ENCODE assay signal across 9 cellular contexts in genomic region chr12:33605776-33606175, GRCh38.
A peak's percentile ranks its signal among the peaks of the same experiment; 100 is the strongest.
DNase-seq lines count a peak whose midpoint lies in the region; ATAC-seq and TF ChIP-seq lines count a peak whose summit lies in the region.
"Had no signal": no experiment of that assay in that cellular context is flagged by ENCODE, and none has a peak within 500 bp of the region (broad histone marks: within the 10 kb centered on the region; RNA-seq: fewer than 3 reads in every experiment).

No MANE protein-coding gene starts in this region.

- intact Hi-C loops in mucosa of descending colon (cut with DNase I, micrococcal nuclease) (no loop called here), spleen (cut with DNase I; ENCODE audit: low total_unique reads) (no loop called here)
- intact Hi-C loops in activated CD4-positive, alpha-beta T cell treated with anti-CD3 and anti-CD28 coated beads, Interleukin-2, amount 10 ng/mL, durations not matched to agents 24 days and 14 days (cut with micrococcal nuclease), result no loop called here

- H3K27ac Mint-ChIP-seq in WTC11, result no peak overlapping the region
- H3K27ac Mint-ChIP-seq in activated CD4-positive, alpha-beta T cell treated with anti-CD3 and anti-CD28 coated beads, Interleukin-2, amount 10 ng/mL, durations not matched to agents 24 days and 14 days, result no peak overlapping the region

- H3K4me2 ChIP-seq in MM.1S (ENCODE audit: low read depth, low read length), result no peak overlapping the region

- no peak overlapping the region for H3K9ac ChIP-seq in MM.1S (ENCODE audit: low read length)

- H3K27me3 ChIP-seq in MM.1S (replicated peaks; ENCODE audit: insufficient read depth, low read length) (no peaks in the 10 kb centered on the region), spleen (replicated peaks in 1 of 7) (no peaks in the 10 kb centered on the region)

- POLR2A ChIA-PET in WTC11 (lab: Charles Lee), result no interaction called here

- CTCF ChIA-PET in WTC11 (lab: Charles Lee), result interaction anchor here (0.9 to 1.2 kb wide), 3 partner anchors 9 to 123 kb away, joined by 3 to 5 read pairs (median 3); no protein-coding TSS in a partner anchor

- no peaks in the 10 kb centered on the region for H3K27me3 Mint-ChIP-seq in WTC11 (ENCODE audit: low read depth)
- no peaks in the 10 kb centered on the region for H3K27me3 Mint-ChIP-seq in activated CD4-positive, alpha-beta T cell treated with anti-CD3 and anti-CD28 coated beads, Interleukin-2, amount 10 ng/mL, durations not matched to agents 24 days and 14 days

- TF ChIP-seq CTCF in MM.1S (IDR thresholded peaks at IDR 0.05; ENCODE audit: low read length) (peak; percentile 27), WTC11 (IDR thresholded peaks at IDR 0.05) (peak; percentile 26; the same call in 1 of the 2 replicates), mucosa of descending colon (IDR thresholded peaks at IDR 0.05) (no peak), spleen (IDR thresholded peaks at IDR 0.05 in 8 of 11, conservative IDR thresholded peaks at IDR 0.05 in 3 of 11) (peak in 1 of 11 experiments; percentile 9)

- ATAC-seq in GM18867 (IDR thresholded peaks at IDR 0.05; ENCODE audit: unreplicated experiment) (peak; percentile 47), WTC11 (peak; percentile 72), mucosa of descending colon (peak; percentile 66), HG03457 (IDR thresholded peaks at IDR 0.05; ENCODE audit: unreplicated experiment) (no peak)

- H4K20me1 ChIP-seq in MM.1S (ENCODE audit: insufficient read depth, low read length), result no peaks in the 10 kb centered on the region

- H3K9me3 ChIP-seq in MM.1S (replicated peaks; ENCODE audit: insufficient read depth, low read length), result no peaks in the 10 kb centered on the region
- H3K9me3 ChIP-seq in mucosa of descending colon, result no peaks in the 10 kb centered on the region
- H3K9me3 ChIP-seq in spleen, result peaks cover 0 to 5% (median 0%) of the 10 kb centered on the region in 8 donors

- peaks cover 13% of the 10 kb centered on the region; the same call in 1 of the 2 replicates for H3K9me3 Mint-ChIP-seq in WTC11
- H3K9me3 Mint-ChIP-seq in activated CD4-positive, alpha-beta T cell treated with anti-CD3 and anti-CD28 coated beads, Interleukin-2, amount 10 ng/mL, durations not matched to agents 24 days and 14 days, result no peaks in the 10 kb centered on the region

- H3K4me3 Mint-ChIP-seq in WTC11, result no peak overlapping the region
- no peak overlapping the region for H3K4me3 Mint-ChIP-seq in activated CD4-positive, alpha-beta T cell treated with anti-CD3 and anti-CD28 coated beads, Interleukin-2, amount 10 ng/mL, durations not matched to agents 24 days and 14 days

- WGBS in spleen, 5 donors, result 34 to 50% (median 40%) methylated on average over 2 of the region's 2 CpGs

- H3K27ac ChIP-seq in MM.1S (ENCODE audit: low read length) (no peak overlapping the region), spleen (no peak overlapping the region)

- H3K9me2 ChIP-seq in MM.1S (replicated peaks; ENCODE audit: insufficient read depth, low read length), result no peaks in the 10 kb centered on the region

- H3K4me1 Mint-ChIP-seq in WTC11, result peaks cover 5% of the 10 kb centered on the region
- no peaks in the 10 kb centered on the region for H3K4me1 Mint-ChIP-seq in activated CD4-positive, alpha-beta T cell treated with anti-CD3 and anti-CD28 coated beads, Interleukin-2, amount 10 ng/mL, durations not matched to agents 24 days and 14 days

- no peaks in the 10 kb centered on the region for H3K4me1 ChIP-seq in MM.1S (ENCODE audit: low read length)
- H3K4me1 ChIP-seq in mucosa of descending colon (ENCODE audit: low read depth), result no peaks in the 10 kb centered on the region
- no peaks in the 10 kb centered on the region for H3K4me1 ChIP-seq in spleen

- H2AFZ ChIP-seq in MM.1S (ENCODE audit: low read length), result no peak overlapping the region

- H3K79me2 ChIP-seq in MM.1S (ENCODE audit: low read length), result no peaks in the 10 kb centered on the region

- H3K36me3 Mint-ChIP-seq in WTC11, result no peaks in the 10 kb centered on the region
- H3K36me3 Mint-ChIP-seq in activated CD4-positive, alpha-beta T cell treated with anti-CD3 and anti-CD28 coated beads, Interleukin-2, amount 10 ng/mL, durations not matched to agents 24 days and 14 days (ENCODE audit: low read depth), result no peaks in the 10 kb centered on the region

- TF ChIP-seq POLR2A in spleen (IDR thresholded peaks at IDR 0.05), result no peak

- H3K4me3 ChIP-seq in MM.1S (ENCODE audit: low read length) (no peak overlapping the region), mucosa of descending colon (no peak overlapping the region), spleen (no peak overlapping the region)

- DNase-seq in MM.1S (no peak), WTC11 (ENCODE audit: low spot score) (no peak), mucosa of descending colon (no peak), spleen (no peak), NCI-H187 treated with DMSO at 0.1 percent for 48 hours (lab: John Stamatoyannopoulos, UW) (no peak)
- no peak for DNase-seq in activated CD4-positive, alpha-beta T cell treated with anti-CD3 and anti-CD28 coated beads, Interleukin-2, amount 10 ng/mL, durations not matched to agents 24 days and 14 days
- DNase-seq: NCI-H510A treated with DMSO at 0.1 percent for 48 hours had no signal

- no peaks in the 10 kb centered on the region for H3F3A ChIP-seq in MM.1S (ENCODE audit: insufficient read depth, low read length)

- H3K36me3 ChIP-seq in MM.1S (replicated peaks; ENCODE audit: insufficient read depth, low read length) (no peaks in the 10 kb centered on the region), mucosa of descending colon (ENCODE audit: low read depth) (no peaks in the 10 kb centered on the region), spleen (no peaks in the 10 kb centered on the region)

TF ChIP-seq in WTC11, 78 proteins besides CTCF, POLR2A, EP300 and RAD21:
- TF ChIP-seq EMX1 (CRISPR knock-in tag; IDR thresholded peaks at IDR 0.05) (no peak), PRRX2 (CRISPR knock-in tag; IDR thresholded peaks at IDR 0.05) (no peak), USF1 (CRISPR knock-in tag; IDR thresholded peaks at IDR 0.05) (no peak), E2F5 (CRISPR knock-in tag; IDR thresholded peaks at IDR 0.05) (no peak), NFYB (CRISPR knock-in tag; conservative IDR thresholded peaks at IDR 0.05; ENCODE audit: low read depth) (no peak)
